1 cellular context compared by ENCODE assay signal in genomic region chr15:74613089-74613952, GRCh38.
TF ChIP-seq lines count a peak whose summit lies in the region.

No MANE protein-coding gene starts in this region.

TF ChIP-seq in GM12878, 131 proteins besides CTCF, POLR2A, EP300 and RAD21 (continued from another document):
- TF ChIP-seq RAD51 (IDR thresholded peaks at IDR 0.05), result no peak
- no peak for TF ChIP-seq NBN (IDR thresholded peaks at IDR 0.05)
- no peak for TF ChIP-seq SUZ12 (IDR thresholded peaks at IDR 0.05; ENCODE audit: unreplicated experiment)
- TF ChIP-seq CBX5 (IDR thresholded peaks at IDR 0.05; ENCODE audit: low read depth), result no peak
- TF ChIP-seq EZH2 (IDR thresholded peaks at IDR 0.05; ENCODE audit: borderline replicate concordance, control insufficient read depth, low read depth, low read length), result no peak
